In the genomic region with DNA sequence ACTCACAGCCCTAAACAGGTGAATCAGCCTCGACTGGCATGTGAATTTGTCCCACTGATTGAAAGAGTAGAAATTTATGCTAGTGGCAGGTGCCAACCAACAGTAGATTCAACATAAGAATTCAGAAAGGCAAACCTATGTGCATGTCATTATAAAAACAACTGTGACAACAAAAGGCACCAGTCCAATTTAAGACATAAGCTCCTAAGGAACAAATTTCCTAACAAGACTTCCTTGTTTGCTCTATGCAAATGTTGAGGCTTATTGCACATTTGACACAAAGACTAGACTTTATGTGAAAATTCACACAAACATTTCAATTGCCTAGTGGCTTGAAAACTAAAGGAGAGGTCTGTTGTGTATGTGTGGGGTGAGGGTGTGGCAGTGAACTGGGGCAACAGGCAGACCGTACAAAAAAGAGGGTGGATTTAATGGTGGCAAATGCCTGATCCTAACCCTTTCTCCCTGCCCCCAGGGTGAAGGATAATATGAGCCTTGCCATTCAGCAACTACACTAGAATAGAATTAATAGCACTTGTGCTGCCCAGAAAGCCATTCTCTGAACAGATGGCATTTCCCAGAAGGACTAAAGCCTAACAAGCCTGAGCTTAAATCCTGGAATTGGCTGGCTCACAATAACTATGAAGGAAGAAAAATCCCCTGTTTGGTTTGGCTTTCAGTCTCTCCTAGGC, we compare ENCODE assay signal across 12 cellular contexts.
DNase-seq lines count a peak whose midpoint lies in the region; FAIRE-seq and TF ChIP-seq lines count a peak whose summit lies in the region.
"Had no signal": no experiment of that assay in that cellular context is flagged by ENCODE, and none has a peak within 500 bp of the region (broad histone marks: within the 10 kb centered on the region; RNA-seq: fewer than 3 reads in every experiment).

No MANE protein-coding gene starts in this region.

- H3K36me3 ChIP-seq in OCI-LY7 (ENCODE audit: insufficient read depth, low read length): no peaks in the 10 kb centered on the region

- H3K27ac ChIP-seq in OCI-LY7 (ENCODE audit: low read depth, low read length, poor library complexity, severe bottlenecking): no peak overlapping the region
- H3K27ac ChIP-seq: SK-N-MC had no signal

- no peaks in the 10 kb centered on the region for H3K36me3 Mint-ChIP-seq in brain
- H3K36me3 Mint-ChIP-seq: activated naive CD8-positive, alpha-beta T cell treated with anti-CD3 and anti-CD28 coated beads for 36 hours; natural killer cell treated with Interleukin-12 subunit alpha and Interleukin-12 subunit beta and Interleukin-15 and Interleukin-18, amount 100 ng/mL, for 72 hours had no signal

- no peak for TF ChIP-seq POLR2A in GM12892 (IDR thresholded peaks at IDR 0.05; ENCODE audit: low read depth, low read length)

- no TSS peak for BruUV-seq in OCI-LY7 (replicated peaks; lab: Mats Ljungman, UMichigan)

- H3K9me3 Mint-ChIP-seq in brain: peaks cover 0 to under 1% (median 0%) of the 10 kb centered on the region in 5 experiments
- H3K9me3 Mint-ChIP-seq: activated naive CD8-positive, alpha-beta T cell treated with anti-CD3 and anti-CD28 coated beads for 36 hours; natural killer cell treated with Interleukin-12 subunit alpha and Interleukin-12 subunit beta and Interleukin-15 and Interleukin-18, amount 100 ng/mL, for 72 hours had no signal

- H4K20me1 ChIP-seq in OCI-LY7 (ENCODE audit: insufficient read depth, low read length): no peaks in the 10 kb centered on the region

- H3K4me2 ChIP-seq in OCI-LY7 (ENCODE audit: low read length): no peak overlapping the region

- TF ChIP-seq CTCF in brain (conservative IDR thresholded peaks at IDR 0.05) (no peak), OCI-LY7 (conservative IDR thresholded peaks at IDR 0.05; ENCODE audit: low read length) (no peak)

- CTCF ChIA-PET in OCI-LY7 (lab: Charles Lee; ENCODE audit: unreplicated experiment): no interaction called here

- peak overlapping the region; percentile 84 to 96 (median 95) for H3K27ac Mint-ChIP-seq in brain
- H3K27ac Mint-ChIP-seq: activated naive CD8-positive, alpha-beta T cell treated with anti-CD3 and anti-CD28 coated beads for 36 hours; natural killer cell treated with Interleukin-12 subunit alpha and Interleukin-12 subunit beta and Interleukin-15 and Interleukin-18, amount 100 ng/mL, for 72 hours had no signal

- H3K9me3 ChIP-seq in OCI-LY7 (ENCODE audit: low read length): no peaks in the 10 kb centered on the region

- H3K79me2 ChIP-seq in OCI-LY7 (ENCODE audit: insufficient read depth, low read depth, low read length): no peaks in the 10 kb centered on the region

- FAIRE-seq in GM12892 (lab: Jason Lieb, UNC): no peak

- no peaks in the 10 kb centered on the region for H3K27me3 Mint-ChIP-seq in brain
- H3K27me3 Mint-ChIP-seq: activated naive CD8-positive, alpha-beta T cell treated with anti-CD3 and anti-CD28 coated beads for 36 hours had no signal

- H2AFZ ChIP-seq in OCI-LY7 (ENCODE audit: low read length): no peak overlapping the region

- H3K4me1 ChIP-seq in OCI-LY7 (ENCODE audit: insufficient read depth, low read length, poor library complexity, severe bottlenecking): no peaks in the 10 kb centered on the region

- POLR2A ChIA-PET in OCI-LY7 (lab: Charles Lee): no interaction called here

- H3K4me1 Mint-ChIP-seq in brain: peaks cover 37% of the 10 kb centered on the region
- H3K4me1 Mint-ChIP-seq: activated naive CD8-positive, alpha-beta T cell treated with anti-CD3 and anti-CD28 coated beads for 36 hours had no signal

- no peak overlapping the region for H3K4me3 ChIP-seq in OCI-LY7 (ENCODE audit: low read depth, low read length, poor library complexity, severe bottlenecking)
- H3K4me3 ChIP-seq: SK-N-MC had no signal

- H3K4me3 Mint-ChIP-seq in brain: peak overlapping the region in 1 of 5 experiments; percentile 2
- H3K4me3 Mint-ChIP-seq: activated naive CD8-positive, alpha-beta T cell treated with anti-CD3 and anti-CD28 coated beads for 36 hours; natural killer cell treated with Interleukin-12 subunit alpha and Interleukin-12 subunit beta and Interleukin-15 and Interleukin-18, amount 100 ng/mL, for 72 hours had no signal

- H3K9me2 ChIP-seq in OCI-LY7 (ENCODE audit: insufficient read depth, low read length): no peaks in the 10 kb centered on the region

- intact Hi-C loops in OCI-LY7 (cut with micrococcal nuclease; ENCODE audit: unreplicated experiment): no loop called here

- DNase-seq in D341Med (ENCODE audit: low spot score) (peak; percentile 72), NCI-H2107 treated with DMSO at 0.1 percent for 48 hours (lab: John Stamatoyannopoulos, UW; ENCODE audit: unreplicated experiment) (peak; percentile 95), pons (ENCODE audit: low spot score) (peak; percentile 53), OCI-LY7 (ENCODE audit: low spot score) (no peak), AG08396 (ENCODE audit: low spot score) (no peak), GM12892 (ENCODE audit: insufficient read length) (no peak), SHP77 treated with DMSO at 0.1 percent for 48 hours (lab: John Stamatoyannopoulos, UW) (no peak)
- DNase-seq: activated CD4-positive, alpha-beta T cell treated with anti-CD3 and anti-CD28 coated beads for 4 hours; activated naive CD8-positive, alpha-beta T cell treated with anti-CD3 and anti-CD28 coated beads for 36 hours had no signal

Comparison
In these comparisons a context has a peak if more than half of its experiments do, and no peak if none do; other contexts are left out.
1. DNase-seq: peak in D341Med (single experiment), NCI-H2107 treated with DMSO at 0.1 percent for 48 hours (single experiment) and pons (single experiment); none in OCI-LY7 (single experiment), AG08396 (single experiment), GM12892 (single experiment) and SHP77 treated with DMSO at 0.1 percent for 48 hours (single experiment).